ENCODE assay signal across 1 cellular context in the genomic region with DNA sequence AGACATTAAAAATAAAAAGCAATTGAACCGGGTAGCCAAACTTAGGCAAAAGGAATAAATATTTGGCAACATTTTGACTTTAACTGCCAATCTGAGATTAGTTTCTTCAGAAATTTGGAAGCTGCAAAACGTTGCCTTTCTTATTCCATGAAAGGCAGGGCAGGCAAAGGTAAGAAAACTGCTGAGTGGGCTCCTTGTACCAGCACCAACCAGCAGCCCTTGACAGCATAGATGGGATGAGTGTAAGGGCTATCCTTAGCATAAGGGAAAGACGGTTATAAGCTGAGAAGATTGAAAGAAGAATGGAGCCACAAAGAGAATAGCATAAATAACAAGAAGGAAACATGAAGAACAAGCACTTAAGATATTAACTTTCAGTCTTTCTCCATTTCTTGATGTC.
A peak's percentile ranks its signal among the peaks of the same experiment; 100 is the strongest.
TF ChIP-seq lines count a peak whose summit lies in the region.

No MANE protein-coding gene starts in this region.

TF ChIP-seq in H1, 55 proteins besides CTCF, POLR2A, EP300 and RAD21:
- TF ChIP-seq GABPA (IDR thresholded peaks at IDR 0.05; ENCODE audit: borderline replicate concordance, insufficient read depth, low read length) (no peak), MAFK (IDR thresholded peaks at IDR 0.05; ENCODE audit: low read depth, low read length) (peak; percentile 53)
